In genomic region chr16:73831197-73831596, GRCh38 we compare ENCODE assay signal across 29 cellular contexts.
"Had no signal": no experiment of that assay in that cellular context is flagged by ENCODE, and none has a peak within 500 bp of the region (broad histone marks: within the 10 kb centered on the region; RNA-seq: fewer than 3 reads in every experiment).

No MANE protein-coding gene starts in this region.

- H3K27me3 ChIP-seq: colonic mucosa, esophagus squamous epithelium, foreskin keratinocyte, gastrocnemius medialis, gastroesophageal sphincter, heart left ventricle, heart right ventricle had no signal

- H3K27me3 Mint-ChIP-seq: dendritic cell treated with granulocyte-macrophage colony-stimulating factor and Interleukin-4, amounts not matched to agents 40 ng/mL and 50 ng/mL, for 4 days; effector memory CD8-positive, alpha-beta T cell had no signal

- H3K27ac Mint-ChIP-seq: dendritic cell treated with granulocyte-macrophage colony-stimulating factor and Interleukin-4, amounts not matched to agents 40 ng/mL and 50 ng/mL, for 4 days; effector memory CD8-positive, alpha-beta T cell; endodermal cell had no signal

- H3K4me3 ChIP-seq: colonic mucosa, coronary artery, dorsolateral prefrontal cortex, esophagus muscularis mucosa, esophagus squamous epithelium, gastrocnemius medialis, gastroesophageal sphincter, heart left ventricle, heart right ventricle had no signal

- H3K4me1 ChIP-seq: colonic mucosa, esophagus muscularis mucosa, esophagus squamous epithelium, foreskin keratinocyte, gastrocnemius medialis, gastroesophageal sphincter, heart left ventricle, heart right ventricle had no signal

- H3K36me3 ChIP-seq: colonic mucosa, esophagus muscularis mucosa, esophagus squamous epithelium, gastrocnemius medialis, gastroesophageal sphincter, heart left ventricle, heart right ventricle had no signal

- DNase-seq: colonic mucosa; cortex of kidney; dermis blood vessel endothelial cell; dorsolateral prefrontal cortex; effector CD4-positive, alpha-beta T cell; effector CD8-positive, alpha-beta T cell; effector memory CD4-positive, alpha-beta T cell; effector memory CD8-positive, alpha-beta T cell; endodermal cell; erythroblast; esophagus squamous epithelium; foreskin fibroblast; foreskin keratinocyte; foreskin melanocyte; gastrocnemius medialis; glutamatergic neuron; head of caudate nucleus; heart left ventricle; heart right ventricle had no signal

- H3K27ac ChIP-seq: colonic mucosa, coronary artery, dorsolateral prefrontal cortex, epithelial cell of prostate, esophagus muscularis mucosa, esophagus squamous epithelium, foreskin keratinocyte, gastrocnemius medialis, gastroesophageal sphincter, heart left ventricle, heart right ventricle had no signal

- ATAC-seq: effector memory CD8-positive, alpha-beta T cell; esophagus mucosa; foreskin keratinocyte; gastrocnemius medialis; gastroesophageal sphincter; heart left ventricle; heart right ventricle had no signal

- H3K9me3 ChIP-seq: colonic mucosa, esophagus squamous epithelium, gastrocnemius medialis, gastroesophageal sphincter, heart left ventricle, heart right ventricle had no signal

- H3K4me3 Mint-ChIP-seq: dendritic cell treated with granulocyte-macrophage colony-stimulating factor and Interleukin-4, amounts not matched to agents 40 ng/mL and 50 ng/mL, for 4 days; effector memory CD8-positive, alpha-beta T cell; endodermal cell had no signal

- FAIRE-seq: colon, endometrium, endothelial cell of umbilical vein, frontal cortex had no signal

- H3K4me1 Mint-ChIP-seq: endodermal cell had no signal
